ENCODE assay signal across 9 cellular contexts in genomic region chr7:76020031-76020714, GRCh38. TPM values are rescaled to one million over a fixed set of nuclear protein-coding genes. Genes with fewer than 3 reads are reported as not detected.
DNase-seq lines count a peak whose midpoint lies in the region; ATAC-seq, FAIRE-seq and TF ChIP-seq lines count a peak whose summit lies in the region.
"Had no signal": no experiment of that assay in that cellular context is flagged by ENCODE, and none has a peak within 500 bp of the region (broad histone marks: within the 10 kb centered on the region; RNA-seq: fewer than 3 reads in every experiment).

No MANE protein-coding gene starts in this region.

- H3K9me3 ChIP-seq in breast epithelium (no peaks in the 10 kb centered on the region), keratinocyte (ENCODE audit: control insufficient read depth, low read depth, low read length) (no peaks in the 10 kb centered on the region)

- no peak overlapping the region for H3K9ac ChIP-seq in keratinocyte (ENCODE audit: control insufficient read depth, extremely low read depth, insufficient read depth, low read length)

- H2AFZ ChIP-seq in keratinocyte (ENCODE audit: control insufficient read depth, low read length), result no peak overlapping the region

- H3K27ac ChIP-seq in VCaP, result no peak overlapping the region
- no peak overlapping the region for H3K27ac ChIP-seq in breast epithelium
- H3K27ac ChIP-seq in keratinocyte (ENCODE audit: control insufficient read depth, insufficient read depth, low read length), result no peak overlapping the region

- no peaks in the 10 kb centered on the region for H3K9me1 ChIP-seq in keratinocyte (ENCODE audit: control insufficient read depth, extremely low read depth, insufficient read depth, low read length)

- peak; percentile 2 to 23 for DNase-seq in NCI-H446 (lab: John Stamatoyannopoulos, UW)
- DNase-seq in NCI-H446 treated with DMSO at 0.1 percent for 48 hours (lab: John Stamatoyannopoulos, UW), result no peak
- DNase-seq in NCI-H1417 treated with DMSO at 0.1 percent for 48 hours (lab: John Stamatoyannopoulos, UW), result peak; percentile 2
- DNase-seq in breast epithelium (ENCODE audit: low spot score in 2 of 2), result peak; percentile 41 to 73
- peak; percentile 5 for DNase-seq in keratinocyte (ENCODE audit: low read depth, low spot score)
- DNase-seq in stimulated activated CD4-positive, alpha-beta T cell treated with anti-CD3 and anti-CD28 coated beads, Interleukin-1b, Interleukin-23, amount 100 ng/mL, for 4 hours (ENCODE audit: low read depth in 2 of 2), result peak; percentile 60 to 66

- FAIRE-seq in keratinocyte (lab: Jason Lieb, UNC), result peak; percentile 52
- FAIRE-seq: G401.6 had no signal

- no peaks in the 10 kb centered on the region for H3K79me2 ChIP-seq in keratinocyte (ENCODE audit: control insufficient read depth, insufficient read depth, low read length)

- H4K20me1 ChIP-seq in keratinocyte (ENCODE audit: control insufficient read depth, extremely low read depth, insufficient read depth, low read length), result no peaks in the 10 kb centered on the region

- H3K27me3 ChIP-seq in breast epithelium (no peaks in the 10 kb centered on the region), keratinocyte (ENCODE audit: control insufficient read depth, extremely low read depth, insufficient read depth, low read length) (no peaks in the 10 kb centered on the region)

- no peaks in the 10 kb centered on the region for H3K4me1 ChIP-seq in breast epithelium
- H3K4me1 ChIP-seq in keratinocyte (ENCODE audit: control insufficient read depth, extremely low read depth, insufficient read depth, low read length), result no peaks in the 10 kb centered on the region

- H3K36me3 ChIP-seq in breast epithelium, result no peaks in the 10 kb centered on the region
- H3K36me3 ChIP-seq in keratinocyte (ENCODE audit: control insufficient read depth in 2 of 2, extremely low read depth in 1 of 2, insufficient read depth in 2 of 2, low read length in 2 of 2), result peaks cover 17 to 26% of the 10 kb centered on the region in 2 experiments

- TF ChIP-seq POLR2A in breast epithelium (IDR thresholded peaks at IDR 0.05), result no peak

- TF ChIP-seq CTCF in VCaP (conservative IDR thresholded peaks at IDR 0.05) (peak; percentile 84), breast epithelium (IDR thresholded peaks at IDR 0.05) (peak; percentile 70 to 86 (median 80)), keratinocyte (optimal IDR thresholded peaks at IDR 0.05 in 1 of 3, IDR thresholded peaks at IDR 0.05 in 1 of 3, conservative IDR thresholded peaks at IDR 0.05 in 1 of 3; ENCODE audit: extremely low read depth in 1 of 3, insufficient read depth in 2 of 3, low read length in 3 of 3) (peak; percentile 85 to 89 (median 88))

- dilution Hi-C loops in keratinocyte (cut with MboI; ENCODE audit: extremely low pct_ligation_motif_present, low sequenced_read_pairs), result no loop called here

- H3K4me2 ChIP-seq in keratinocyte (ENCODE audit: control insufficient read depth, extremely low read depth, insufficient read depth, low read depth, low read length), result no peak overlapping the region

- ATAC-seq in GM19035 (IDR thresholded peaks at IDR 0.05; ENCODE audit: unreplicated experiment), result no peak

- intact Hi-C loops in breast epithelium (cut with DNase I; ENCODE audit: low total_unique reads), result no loop called here

- H3K4me3 ChIP-seq in breast epithelium (no peak overlapping the region), keratinocyte (ENCODE audit: control insufficient read depth in 2 of 3, extremely low read depth in 1 of 3, insufficient read depth in 2 of 3, low read depth in 1 of 3, low read length in 3 of 3) (no peak overlapping the region)

RNA-seq across cellular contexts. Expression of gene TMEM120A, which starts 25.8 kb away (rescaled TPM):
- total RNA-seq in breast epithelium, result 10 to 100 TPM; 27.2 to 52.0 (median 42.9) TPM
- 41.0 to 72.4 TPM (median 47.0 TPM) in 3 replicates for polyA plus RNA-seq in keratinocyte
- polyA plus RNA-seq in keratinocyte (2011; ENCODE audit: low read depth), result 19.5 TPM
- polyA plus RNA-seq in keratinocyte (2011; cell fraction: cytosol; rRNA removed), result 39.1 and 45.4 TPM in 2 replicates
- polyA plus RNA-seq in keratinocyte (2011; cell fraction: nucleus; rRNA removed), result 46.7 and 51.3 TPM in 2 replicates
- polyA plus RNA-seq in keratinocyte (2012; ENCODE audit: low replicate concordance), result 21.7 and 29.1 TPM in 2 replicates
- polyA minus RNA-seq in keratinocyte, result 37.6 to 94.8 TPM (median 56.3 TPM) in 3 replicates
- polyA minus RNA-seq in keratinocyte (2011; cell fraction: cytosol; rRNA and poly(A)+ RNA removed), result 50.5 TPM
- 10.4 and 20.2 TPM in 2 replicates for polyA minus RNA-seq in keratinocyte (2011; cell fraction: nucleus; rRNA and poly(A)+ RNA removed)

RNA-seq across cellular contexts. Expression of gene STYXL1, which starts 27.6 kb away (rescaled TPM):
- 10 to 100 TPM; 27.5 to 38.3 (median 28.3) TPM for total RNA-seq in breast epithelium
- 68.9 to 96.1 TPM (median 76.2 TPM) in 3 replicates for polyA plus RNA-seq in keratinocyte
- 9.9 TPM for polyA plus RNA-seq in keratinocyte (2011; ENCODE audit: low read depth)
- 74.0 and 89.5 TPM in 2 replicates for polyA plus RNA-seq in keratinocyte (2011; cell fraction: cytosol; rRNA removed)
- 63.0 and 64.9 TPM in 2 replicates for polyA plus RNA-seq in keratinocyte (2011; cell fraction: nucleus; rRNA removed)
- polyA plus RNA-seq in keratinocyte (2012; ENCODE audit: low replicate concordance), result 55.3 and 58.4 TPM in 2 replicates
- polyA minus RNA-seq in keratinocyte, result 40.1 to 45.6 TPM (median 43.1 TPM) in 3 replicates
- 18.6 TPM for polyA minus RNA-seq in keratinocyte (2011; cell fraction: cytosol; rRNA and poly(A)+ RNA removed)
- 9.5 and 17.2 TPM in 2 replicates for polyA minus RNA-seq in keratinocyte (2011; cell fraction: nucleus; rRNA and poly(A)+ RNA removed)

RNA-seq across cellular contexts. Expression of gene MDH2, which starts 27.7 kb away (rescaled TPM):
- 10 to 100 TPM; 52.0 to 63.3 (median 61.8) TPM for total RNA-seq in breast epithelium
- 83.8 to 166 TPM (median 156 TPM) in 3 replicates for polyA plus RNA-seq in keratinocyte
- polyA plus RNA-seq in keratinocyte (2011; ENCODE audit: low read depth), result 67.7 TPM
- 129 and 166 TPM in 2 replicates for polyA plus RNA-seq in keratinocyte (2011; cell fraction: cytosol; rRNA removed)
- polyA plus RNA-seq in keratinocyte (2011; cell fraction: nucleus; rRNA removed), result 90.3 and 111 TPM in 2 replicates
- 144 and 181 TPM in 2 replicates for polyA plus RNA-seq in keratinocyte (2012; ENCODE audit: low replicate concordance)
- polyA minus RNA-seq in keratinocyte, result 82.8 to 595 TPM (median 103 TPM) in 3 replicates
- polyA minus RNA-seq in keratinocyte (2011; cell fraction: cytosol; rRNA and poly(A)+ RNA removed), result 172 TPM
- polyA minus RNA-seq in keratinocyte (2011; cell fraction: nucleus; rRNA and poly(A)+ RNA removed), result 39.4 and 48.7 TPM in 2 replicates
